Comparison of ENCODE assay signal across 1 cellular context in genomic region chr16:89657442-89658220, GRCh38.
A peak's percentile ranks its signal among the peaks of the same experiment; 100 is the strongest.
TF ChIP-seq lines count a peak whose summit lies in the region.

Gene CHMP1A (minus strand): TSS chr16:89657708. CDS start chr16:89657588, 120 bp downstream.
Gene SPATA33 (plus strand): TSS chr16:89657836. CDS start chr16:89657912, 76 bp downstream.

TF ChIP-seq in A549, 52 proteins besides CTCF, POLR2A, EP300 and RAD21 (continued from another document):
- TF ChIP-seq REST (IDR thresholded peaks at IDR 0.05) (peak; percentile 69), PHF8 (IDR thresholded peaks at IDR 0.05; ENCODE audit: borderline replicate concordance, low read depth) (peak; percentile 58; the same call in 1 of the 2 replicates), HEYL (CRISPR knock-in tag; IDR thresholded peaks at IDR 0.05) (no peak), GATA3 (IDR thresholded peaks at IDR 0.05; ENCODE audit: borderline replicate concordance) (peak; percentile 56), BHLHE40 (IDR thresholded peaks at IDR 0.05; ENCODE audit: low read depth, low read length) (no peak), HOXB5 (CRISPR knock-in tag; IDR thresholded peaks at IDR 0.05) (0 out of 2 replicates have a peak, but pooled peaks have one; percentile 12), KDM1A (IDR thresholded peaks at IDR 0.05; ENCODE audit: low read depth) (no peak), HMGXB4 (CRISPR knock-in tag; IDR thresholded peaks at IDR 0.05; ENCODE audit: borderline replicate concordance) (no peak), ATOH8 (CRISPR knock-in tag; IDR thresholded peaks at IDR 0.05; ENCODE audit: low read depth) (no peak), NPAS2 (CRISPR knock-in tag; IDR thresholded peaks at IDR 0.05; ENCODE audit: borderline replicate concordance) (no peak), SREBF2 (IDR thresholded peaks at IDR 0.05) (no peak), FOXS1 (CRISPR knock-in tag; IDR thresholded peaks at IDR 0.05) (no peak), TP53 (CRISPR knock-in tag; IDR thresholded peaks at IDR 0.05) (no peak), BCL3 (IDR thresholded peaks at IDR 0.05) (no peak; the same call in 2 of the 3 replicates), MAX (IDR thresholded peaks at IDR 0.05) (peak; percentile 25), ELK1 (IDR thresholded peaks at IDR 0.05; ENCODE audit: low read depth, low read length) (0 out of 2 replicates have a peak, but pooled peaks have one; percentile 73), HES2 (IDR thresholded peaks at IDR 0.05) (no peak), ZC3H11A (IDR thresholded peaks at IDR 0.05) (no peak), CBX2 (IDR thresholded peaks at IDR 0.05; ENCODE audit: borderline replicate concordance, low read depth) (no peak), RFX5 (IDR thresholded peaks at IDR 0.05) (no peak; the same call in 1 of the 2 replicates), RNF2 (IDR thresholded peaks at IDR 0.05; ENCODE audit: borderline replicate concordance, low read depth) (no peak)
TF ChIP-seq in A549: peak in this region for 12.
